8 cellular contexts compared by ENCODE assay signal in the genomic region with DNA sequence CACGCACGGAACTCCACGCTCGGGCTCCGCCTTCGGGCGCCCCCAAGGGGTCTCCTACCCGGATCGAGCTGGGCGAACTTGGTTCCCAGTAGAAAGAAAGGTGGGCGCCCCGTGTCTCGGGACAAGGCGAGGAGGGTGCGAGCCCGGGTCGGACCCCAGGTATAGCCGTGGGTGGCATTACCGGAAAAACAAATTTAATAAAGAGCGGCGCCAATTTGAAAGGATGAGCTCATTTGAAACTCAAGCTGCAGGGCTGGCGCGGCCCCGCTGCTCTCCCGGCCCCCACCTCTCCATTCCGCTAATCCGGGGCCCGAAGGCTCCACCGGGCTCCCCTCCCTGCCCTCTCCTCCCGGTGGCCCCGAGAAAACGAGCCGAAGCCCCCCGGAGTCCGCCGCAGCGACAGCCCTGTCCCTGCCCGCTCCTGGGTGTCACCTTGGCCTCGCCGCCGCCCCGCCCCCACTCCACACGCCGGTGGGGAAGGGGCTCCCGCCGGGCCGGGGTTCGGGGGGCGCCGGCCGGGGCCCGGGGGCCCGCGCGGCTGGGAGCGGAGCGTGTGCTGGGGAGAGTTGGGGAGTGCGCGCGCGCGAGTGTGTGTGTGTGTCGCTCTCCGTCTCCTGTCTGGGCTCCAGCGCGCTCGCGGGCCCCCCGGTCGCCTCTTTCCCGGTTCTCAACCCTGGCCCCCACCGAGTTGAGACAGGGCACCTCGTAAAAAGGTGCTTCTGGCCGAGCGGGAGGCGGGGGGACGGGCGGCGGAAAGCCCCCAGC. TPM values are rescaled to one million over a fixed set of nuclear protein-coding genes. Genes with fewer than 3 reads are reported as not detected.
DNase-seq lines count a peak whose midpoint lies in the region; ATAC-seq lines count a peak whose summit lies in the region.

No MANE protein-coding gene starts in this region.

- H3K27me3 Mint-ChIP-seq in central memory CD8-positive, alpha-beta T cell, result peaks cover 80% of the 10 kb centered on the region
- H3K27me3 Mint-ChIP-seq in stimulated activated memory B cell treated with anti-CD40 and anti-IgM and Interleukin-4, amounts not matched to agents 10 μg/mL and 1 μg/mL and 100 μg/mL, for 72 hours, result peaks cover 78% of the 10 kb centered on the region

- H3K27me3 ChIP-seq in SJCRH30, result no peaks in the 10 kb centered on the region

- H3K27ac ChIP-seq in SJCRH30, result peak overlapping the region; percentile 92

- H3K4me3 Mint-ChIP-seq in central memory CD8-positive, alpha-beta T cell, result peak overlapping the region; percentile 84
- peak overlapping the region; percentile 88 for H3K4me3 Mint-ChIP-seq in stimulated activated memory B cell treated with anti-CD40 and anti-IgM and Interleukin-4, amounts not matched to agents 10 μg/mL and 1 μg/mL and 100 μg/mL, for 72 hours

- no peaks in the 10 kb centered on the region for H3K9me3 Mint-ChIP-seq in central memory CD8-positive, alpha-beta T cell
- H3K9me3 Mint-ChIP-seq in stimulated activated memory B cell treated with anti-CD40 and anti-IgM and Interleukin-4, amounts not matched to agents 10 μg/mL and 1 μg/mL and 100 μg/mL, for 72 hours, result no peaks in the 10 kb centered on the region

- H3K27ac Mint-ChIP-seq in central memory CD8-positive, alpha-beta T cell (ENCODE audit: low read depth), result no peak overlapping the region
- peak overlapping the region; percentile 59 for H3K27ac Mint-ChIP-seq in stimulated activated memory B cell treated with anti-CD40 and anti-IgM and Interleukin-4, amounts not matched to agents 10 μg/mL and 1 μg/mL and 100 μg/mL, for 72 hours

- H3K9me3 ChIP-seq in SJCRH30 (replicated peaks), result no peaks in the 10 kb centered on the region

- peaks cover 2% of the 10 kb centered on the region for H3K36me3 Mint-ChIP-seq in central memory CD8-positive, alpha-beta T cell (ENCODE audit: insufficient read depth)
- H3K36me3 Mint-ChIP-seq in stimulated activated memory B cell treated with anti-CD40 and anti-IgM and Interleukin-4, amounts not matched to agents 10 μg/mL and 1 μg/mL and 100 μg/mL, for 72 hours, result no peaks in the 10 kb centered on the region

- no peak for ATAC-seq in central memory CD8-positive, alpha-beta T cell (replicated peaks; ENCODE audit: extremely low read depth, poor library complexity, severe bottlenecking)
- peak; percentile 49 for ATAC-seq in stimulated activated memory B cell treated with anti-CD40 and anti-IgM and Interleukin-4, amounts not matched to agents 10 μg/mL and 1 μg/mL and 100 μg/mL, for 72 hours
- no peak for ATAC-seq in HG03457 (IDR thresholded peaks at IDR 0.05; ENCODE audit: unreplicated experiment)

- H3K4me1 ChIP-seq in SJCRH30, result peaks cover 24% of the 10 kb centered on the region

- peaks cover 8% of the 10 kb centered on the region for H3K4me1 Mint-ChIP-seq in central memory CD8-positive, alpha-beta T cell
- H3K4me1 Mint-ChIP-seq in stimulated activated memory B cell treated with anti-CD40 and anti-IgM and Interleukin-4, amounts not matched to agents 10 μg/mL and 1 μg/mL and 100 μg/mL, for 72 hours, result peaks cover 29% of the 10 kb centered on the region

- H3K36me3 ChIP-seq in SJCRH30, result no peaks in the 10 kb centered on the region; the same call in 1 of the 2 replicates

- peak overlapping the region; percentile 94 for H3K4me3 ChIP-seq in SJCRH30

- DNase-seq in activated effector memory CD4-positive, alpha-beta T cell treated with anti-CD3 and anti-CD28 coated beads, Interleukin-2, amount 50 U/mL, for 16 hours, result peak; percentile 67
- DNase-seq in activated effector memory CD4-positive, alpha-beta T cell treated with Interleukin-2 at 50 U/mL for 16 hours, result no peak
- DNase-seq in SJCRH30 (peak; percentile 56 to 66), kidney tubule cell (ENCODE audit: low spot score) (peak; percentile 49), Ammon's horn (ENCODE audit: low spot score) (no peak)
- no peak for DNase-seq in central memory CD8-positive, alpha-beta T cell (ENCODE audit: low spot score in 2 of 2)

RNA-seq across cellular contexts. Expression of a gene that starts 1.4 kb away (rescaled TPM):
- total RNA-seq in SJCRH30 (2014; rRNA removed; shearing (Covaris generic)), result 45.8 and 50.6 TPM in 2 replicates

Comparison
In these comparisons a context has a peak if more than half of its experiments do, and no peak if none do; other contexts are left out.
1. DNase-seq: peak in activated effector memory CD4-positive, alpha-beta T cell treated with anti-CD3 and anti-CD28 coated beads, Interleukin-2, amount 50 U/mL, for 16 hours (single experiment), SJCRH30 (2 of 2) and kidney tubule cell (single experiment); none in activated effector memory CD4-positive, alpha-beta T cell treated with Interleukin-2 at 50 U/mL for 16 hours (single experiment), central memory CD8-positive, alpha-beta T cell (0 of 2) and Ammon's horn (single experiment).